8 cellular contexts compared by ENCODE assay signal in genomic region chr4:114659386-114660008, GRCh38.
DNase-seq lines count a peak whose midpoint lies in the region; ATAC-seq and TF ChIP-seq lines count a peak whose summit lies in the region.

No MANE protein-coding gene starts in this region.

- H3K9me3 Mint-ChIP-seq in activated T-helper 17 cell treated with anti-CD3 and anti-CD28 coated beads, Interleukin-2, amount 50 U/mL, for 72 hours: no peaks in the 10 kb centered on the region
- no peaks in the 10 kb centered on the region for H3K9me3 Mint-ChIP-seq in progenitor cell of endocrine pancreas (ENCODE audit: low read depth)

- peak; percentile 89 for TF ChIP-seq CTCF in progenitor cell of endocrine pancreas (IDR thresholded peaks at IDR 0.05; ENCODE audit: unreplicated experiment)

- ATAC-seq in GM19455 (IDR thresholded peaks at IDR 0.05; ENCODE audit: unreplicated experiment) (peak; percentile 93), HG03457 (IDR thresholded peaks at IDR 0.05; ENCODE audit: unreplicated experiment) (peak; percentile 92)
- peak; percentile 72 for ATAC-seq in activated T-helper 17 cell treated with anti-CD3 and anti-CD28 coated beads, Interleukin-2, amount 50 U/mL, for 72 hours (replicated peaks)

- no peaks in the 10 kb centered on the region for H3K36me3 Mint-ChIP-seq in activated T-helper 17 cell treated with anti-CD3 and anti-CD28 coated beads, Interleukin-2, amount 50 U/mL, for 72 hours (ENCODE audit: low read depth)
- H3K36me3 Mint-ChIP-seq in progenitor cell of endocrine pancreas (ENCODE audit: insufficient read depth): no peaks in the 10 kb centered on the region

- H3K4me3 Mint-ChIP-seq in activated T-helper 17 cell treated with anti-CD3 and anti-CD28 coated beads, Interleukin-2, amount 50 U/mL, for 72 hours: no peak overlapping the region
- H3K4me3 Mint-ChIP-seq in progenitor cell of endocrine pancreas (ENCODE audit: low read depth): no peak overlapping the region

- peaks cover 12% of the 10 kb centered on the region for H3K27me3 Mint-ChIP-seq in activated T-helper 17 cell treated with anti-CD3 and anti-CD28 coated beads, Interleukin-2, amount 50 U/mL, for 72 hours
- H3K27me3 Mint-ChIP-seq in progenitor cell of endocrine pancreas: no peaks in the 10 kb centered on the region

- no peak overlapping the region for H3K27ac Mint-ChIP-seq in activated T-helper 17 cell treated with anti-CD3 and anti-CD28 coated beads, Interleukin-2, amount 50 U/mL, for 72 hours
- H3K27ac Mint-ChIP-seq in progenitor cell of endocrine pancreas: no peak overlapping the region

- no peaks in the 10 kb centered on the region for H3K4me1 Mint-ChIP-seq in activated T-helper 17 cell treated with anti-CD3 and anti-CD28 coated beads, Interleukin-2, amount 50 U/mL, for 72 hours
- peaks cover 10% of the 10 kb centered on the region for H3K4me1 Mint-ChIP-seq in progenitor cell of endocrine pancreas (ENCODE audit: low read depth)

- DNase-seq in Daoy (ENCODE audit: low read depth): peak; percentile 52
- peak; percentile 24 for DNase-seq in NCI-H510A treated with DMSO at 0.1 percent for 48 hours (lab: John Stamatoyannopoulos, UW)
- peak; percentile 23 for DNase-seq in glomerular endothelial cell (ENCODE audit: extremely low read depth, low read depth, low spot score)
- DNase-seq in progenitor cell of endocrine pancreas (ENCODE audit: low spot score, unreplicated experiment): peak; percentile 42
- no peak for DNase-seq in T1000 (lab: John Stamatoyannopoulos, UW)
